24 cellular contexts compared by ENCODE assay signal in the genomic region with DNA sequence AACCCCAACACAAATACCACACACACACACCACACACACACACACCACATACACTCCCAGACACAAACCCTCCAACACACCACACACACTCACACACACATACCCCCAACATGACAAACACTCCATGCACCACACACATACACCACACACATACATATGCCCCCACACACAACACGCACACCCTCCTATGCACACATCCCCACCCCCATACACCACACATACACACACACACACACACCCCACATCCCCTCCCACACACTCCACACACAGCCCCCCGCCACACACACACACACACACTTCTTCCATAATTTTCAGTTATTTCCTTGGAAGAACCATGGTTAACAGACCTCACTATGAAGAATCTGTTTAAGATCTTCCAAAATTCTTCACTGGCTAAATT.
"Had no signal": no experiment of that assay in that cellular context is flagged by ENCODE, and none has a peak within 500 bp of the region (broad histone marks: within the 10 kb centered on the region; RNA-seq: fewer than 3 reads in every experiment).

No MANE protein-coding gene starts in this region.

- H3K27me3 Mint-ChIP-seq: IgD-negative memory B cell had no signal

- DNase-seq: Kasumi-1, MM.1S, NCI-H1092 treated with DMSO at 0.1 percent for 48 hours, NCI-H1436, NCI-H187, NCI-H2029, NCI-H2081 treated with DMSO at 0.1 percent for 48 hours, NCI-H2171, NCI-H226, NCI-H446, NCI-H510A, NCI-H524 treated with DMSO at 0.1 percent for 48 hours, NCI-H69, NCI-H774, Right ventricle myocardium superior, RPMI8226, SIG-M5 had no signal

- H3K4me1 Mint-ChIP-seq: IgD-negative memory B cell had no signal

- H3K4me2 ChIP-seq: KMS-11 had no signal

- H3K4me3 ChIP-seq: K562, SJSA1, SK-N-MC had no signal

- H3K9ac ChIP-seq: KMS-11 had no signal

- FAIRE-seq: HepG2, K562, RCC 7860 had no signal

- ATAC-seq: HepG2, K562 had no signal

- H3K27ac ChIP-seq: KMS-11, SJSA1, SK-N-MC had no signal

- H3K4me1 ChIP-seq: SJSA1 had no signal

- H3K4me3 Mint-ChIP-seq: IgD-negative memory B cell had no signal

- H3K27me3 ChIP-seq: SJSA1 had no signal

- H3K36me3 ChIP-seq: SJSA1 had no signal

- H3K9me3 ChIP-seq: SJSA1 had no signal
